In the genomic region with DNA sequence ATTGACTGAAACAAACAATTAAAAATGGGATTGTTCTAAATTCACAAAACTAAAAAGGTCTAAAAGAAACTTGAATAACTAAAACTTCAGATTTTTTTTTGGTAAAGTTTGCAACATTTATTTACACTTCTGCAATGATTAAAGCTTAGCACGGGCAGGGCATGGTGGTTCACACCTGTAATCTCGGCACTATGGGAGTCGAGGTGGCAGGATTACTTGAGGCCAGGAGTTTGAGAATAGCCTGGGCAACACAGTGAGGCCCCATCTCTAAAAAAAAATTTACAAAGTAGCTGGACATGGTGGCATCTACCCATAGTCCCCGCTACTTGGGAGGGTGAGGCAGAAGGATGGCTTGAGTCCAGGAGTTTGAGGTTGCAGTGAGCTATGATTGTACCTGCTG, we compare ENCODE assay signal across 15 cellular contexts. TPM values are rescaled to one million over a fixed set of nuclear protein-coding genes. Genes with fewer than 3 reads are reported as not detected.
A peak's percentile ranks its signal among the peaks of the same experiment; 100 is the strongest.
DNase-seq lines count a peak whose midpoint lies in the region; ATAC-seq, FAIRE-seq and TF ChIP-seq lines count a peak whose summit lies in the region.
"Had no signal": no experiment of that assay in that cellular context is flagged by ENCODE, and none has a peak within 500 bp of the region (broad histone marks: within the 10 kb centered on the region; RNA-seq: fewer than 3 reads in every experiment).

No MANE protein-coding gene starts in this region.

- peaks cover 5% of the 10 kb centered on the region for H3K36me3 Mint-ChIP-seq in activated CD4-positive, alpha-beta T cell treated with anti-CD3 and anti-CD28 coated beads, Interleukin-2, amount 10 ng/mL, durations not matched to agents 24 days and 14 days (ENCODE audit: low read depth)
- no peaks in the 10 kb centered on the region for H3K36me3 Mint-ChIP-seq in nephron progenitor cell (ENCODE audit: low read depth)
- H3K36me3 Mint-ChIP-seq in activated CD8-positive, alpha-beta T cell treated with anti-CD3 and anti-CD28 coated beads, Interleukin-2, amount 10 ng/mL, durations not matched to agents 7 days and 5 days (ENCODE audit: low read depth) = peaks cover 6% of the 10 kb centered on the region

- no peak for FAIRE-seq in GM19239 (lab: Jason Lieb, UNC)
- FAIRE-seq: GM12878, GM18507, H54 had no signal

- no peaks in the 10 kb centered on the region for H3K27me3 Mint-ChIP-seq in activated CD4-positive, alpha-beta T cell treated with anti-CD3 and anti-CD28 coated beads, Interleukin-2, amount 10 ng/mL, durations not matched to agents 24 days and 14 days
- no peaks in the 10 kb centered on the region for H3K27me3 Mint-ChIP-seq in nephron progenitor cell (ENCODE audit: low read depth, poor library complexity)
- H3K27me3 Mint-ChIP-seq in activated CD8-positive, alpha-beta T cell treated with anti-CD3 and anti-CD28 coated beads, Interleukin-2, amount 10 ng/mL, durations not matched to agents 7 days and 5 days (ENCODE audit: low read depth) = no peaks in the 10 kb centered on the region

- CTCF ChIA-PET in activated CD8-positive, alpha-beta T cell treated with anti-CD3 and anti-CD28 coated beads, Interleukin-2, amount 10 ng/mL, durations not matched to agents 7 days and 5 days (lab: Charles Lee) = interaction anchor here (0.9 to 2.9 kb wide), 3 partner anchors 8 to 233 kb away, joined by 3 to 9 read pairs (median 3); no protein-coding TSS in a partner anchor

- peaks cover 14% of the 10 kb centered on the region for H3K4me1 Mint-ChIP-seq in activated CD4-positive, alpha-beta T cell treated with anti-CD3 and anti-CD28 coated beads, Interleukin-2, amount 10 ng/mL, durations not matched to agents 24 days and 14 days
- no peaks in the 10 kb centered on the region for H3K4me1 Mint-ChIP-seq in nephron progenitor cell
- H3K4me1 Mint-ChIP-seq in activated CD8-positive, alpha-beta T cell treated with anti-CD3 and anti-CD28 coated beads, Interleukin-2, amount 10 ng/mL, durations not matched to agents 7 days and 5 days (ENCODE audit: low read depth) = peaks cover 3% of the 10 kb centered on the region

- H3K9me3 Mint-ChIP-seq in activated CD4-positive, alpha-beta T cell treated with anti-CD3 and anti-CD28 coated beads, Interleukin-2, amount 10 ng/mL, durations not matched to agents 24 days and 14 days = peaks cover 25% of the 10 kb centered on the region
- H3K9me3 Mint-ChIP-seq in nephron progenitor cell = peaks cover 18% of the 10 kb centered on the region
- peaks cover 7% of the 10 kb centered on the region for H3K9me3 Mint-ChIP-seq in activated CD8-positive, alpha-beta T cell treated with anti-CD3 and anti-CD28 coated beads, Interleukin-2, amount 10 ng/mL, durations not matched to agents 7 days and 5 days (ENCODE audit: insufficient read depth)

- H3K27ac Mint-ChIP-seq in activated CD4-positive, alpha-beta T cell treated with anti-CD3 and anti-CD28 coated beads, Interleukin-2, amount 10 ng/mL, durations not matched to agents 24 days and 14 days = peak overlapping the region; percentile 32
- H3K27ac Mint-ChIP-seq in nephron progenitor cell = peak overlapping the region; percentile 9
- no peak overlapping the region for H3K27ac Mint-ChIP-seq in activated CD8-positive, alpha-beta T cell treated with anti-CD3 and anti-CD28 coated beads, Interleukin-2, amount 10 ng/mL, durations not matched to agents 7 days and 5 days
- H3K27ac Mint-ChIP-seq: B cell; CD4-positive, alpha-beta memory T cell had no signal

- no peaks in the 10 kb centered on the region for H3K36me3 ChIP-seq in body of pancreas (replicated peaks in 1 of 2; ENCODE audit: insufficient read depth in 1 of 2, low read depth in 2 of 2)

- peak overlapping the region in 3 of 4 donors; percentile 37 to 73 (median 51) for H3K27ac ChIP-seq in body of pancreas
- H3K27ac ChIP-seq: GM23248 had no signal

- intact Hi-C loops in activated CD4-positive, alpha-beta T cell treated with anti-CD3 and anti-CD28 coated beads, Interleukin-2, amount 10 ng/mL, durations not matched to agents 24 days and 14 days (cut with micrococcal nuclease) = no loop called here
- intact Hi-C loops in body of pancreas (cut with DNase I) (no loop called here), posterior cingulate gyrus (cut with DNase I) (no loop called here)

- H3K27me3 ChIP-seq in body of pancreas = no peaks in the 10 kb centered on the region

- WGBS in body of pancreas, 2 donors = 42 to 44% methylated on average over 4 of the region's 4 CpGs

- TF ChIP-seq CTCF in body of pancreas (IDR thresholded peaks at IDR 0.05) (no peak), nephron progenitor cell (IDR thresholded peaks at IDR 0.05) (no peak)

- no peaks in the 10 kb centered on the region for H3K9me3 ChIP-seq in body of pancreas

- DNase-seq in activated CD4-positive, alpha-beta T cell treated with anti-CD3 and anti-CD28 coated beads, Interleukin-2, amount 10 ng/mL, durations not matched to agents 24 days and 14 days = no peak
- DNase-seq in activated CD4-positive, alpha-beta T cell treated with anti-CD3 and anti-CD28 coated beads, Interleukin-2, amount 50 U/mL, for 1 hour = no peak
- DNase-seq in body of pancreas (no peak), nephron progenitor cell (no peak), posterior cingulate gyrus (no peak), GM19239 (ENCODE audit: insufficient read length, low spot score) (no peak)
- DNase-seq in activated CD8-positive, alpha-beta T cell treated with anti-CD3 and anti-CD28 coated beads, Interleukin-2, amount 10 ng/mL, durations not matched to agents 7 days and 5 days = no peak
- DNase-seq: C1 segment of cervical spinal cord; CD4-positive, alpha-beta memory T cell; DMS79; GM23248 had no signal

- no peak for TF ChIP-seq POLR2A in body of pancreas (IDR thresholded peaks at IDR 0.05)

- H3K4me1 ChIP-seq in body of pancreas = peaks cover 49% of the 10 kb centered on the region

- peak; percentile 13 for ATAC-seq in body of pancreas
- ATAC-seq in activated CD8-positive, alpha-beta T cell treated with anti-CD3 and anti-CD28 coated beads, Interleukin-2, amount 10 ng/mL, durations not matched to agents 7 days and 5 days = no peak
- ATAC-seq: GM12878 had no signal

- POLR2A ChIA-PET in activated CD8-positive, alpha-beta T cell treated with anti-CD3 and anti-CD28 coated beads, Interleukin-2, amount 10 ng/mL, durations not matched to agents 7 days and 5 days (lab: Charles Lee) = no interaction called here

- H3K4me3 Mint-ChIP-seq in activated CD4-positive, alpha-beta T cell treated with anti-CD3 and anti-CD28 coated beads, Interleukin-2, amount 10 ng/mL, durations not matched to agents 24 days and 14 days = no peak overlapping the region
- no peak overlapping the region for H3K4me3 Mint-ChIP-seq in nephron progenitor cell
- no peak overlapping the region for H3K4me3 Mint-ChIP-seq in activated CD8-positive, alpha-beta T cell treated with anti-CD3 and anti-CD28 coated beads, Interleukin-2, amount 10 ng/mL, durations not matched to agents 7 days and 5 days
- H3K4me3 Mint-ChIP-seq: B cell had no signal

- no peak overlapping the region for H3K4me3 ChIP-seq in body of pancreas
- H3K4me3 ChIP-seq: GM12878, GM23248 had no signal

RNA-seq across cellular contexts. Expression of gene TLNRD1, which starts 31.6 kb away (rescaled TPM):
- total RNA-seq in activated CD4-positive, alpha-beta T cell treated with anti-CD3 and anti-CD28 coated beads, Interleukin-2, amount 10 ng/mL, durations not matched to agents 24 days and 14 days = 25.6 and 25.8 TPM in 2 replicates
- 10 to 100 TPM; 22.6 to 44.8 TPM for total RNA-seq in body of pancreas
- 10 to 100 TPM; 32.3 to 33.8 TPM for total RNA-seq in activated CD8-positive, alpha-beta T cell treated with anti-CD3 and anti-CD28 coated beads, Interleukin-2, amount 10 ng/mL, durations not matched to agents 7 days and 5 days

RNA-seq across cellular contexts. Expression of gene MESD, which starts 42.7 kb away (rescaled TPM):
- 27.1 and 27.6 TPM in 2 replicates for total RNA-seq in activated CD4-positive, alpha-beta T cell treated with anti-CD3 and anti-CD28 coated beads, Interleukin-2, amount 10 ng/mL, durations not matched to agents 24 days and 14 days
- 10 to 100 TPM; 22.3 to 34.6 TPM for total RNA-seq in body of pancreas
- total RNA-seq in activated CD8-positive, alpha-beta T cell treated with anti-CD3 and anti-CD28 coated beads, Interleukin-2, amount 10 ng/mL, durations not matched to agents 7 days and 5 days = 10 to 100 TPM; 27.0 to 27.4 TPM
